ENCODE assay signal across 20 cellular contexts in the genomic region with DNA sequence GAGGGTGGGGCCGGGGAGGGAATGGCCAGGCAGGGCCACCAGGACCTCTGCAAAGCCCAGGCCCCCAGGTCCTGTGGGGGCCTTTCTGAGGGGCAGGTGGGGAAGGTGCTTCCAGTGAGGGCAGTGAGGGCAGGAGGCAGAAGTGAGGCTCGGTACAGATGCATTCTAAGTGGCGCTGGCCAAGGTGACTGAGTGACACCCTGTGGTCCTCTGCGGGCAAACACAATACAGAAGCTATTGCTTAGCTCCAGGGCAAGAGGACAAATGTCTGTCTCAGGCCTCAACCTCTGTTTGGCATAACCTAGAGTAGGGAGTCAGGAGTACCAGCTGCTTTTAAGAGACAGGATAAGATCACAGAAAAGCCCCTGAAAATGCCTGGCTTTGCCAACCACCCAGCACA. TPM values are rescaled to one million over a fixed set of nuclear protein-coding genes. Genes with fewer than 3 reads are reported as not detected.
"Had no signal": no experiment of that assay in that cellular context is flagged by ENCODE, and none has a peak within 500 bp of the region (broad histone marks: within the 10 kb centered on the region; RNA-seq: fewer than 3 reads in every experiment).

No MANE protein-coding gene starts in this region.

- H3K36me3 ChIP-seq: SJCRH30 had no signal

- H3K4me1 ChIP-seq: body of pancreas, SJCRH30 had no signal

- H3K9ac ChIP-seq: SK-N-SH had no signal

- H3K27ac ChIP-seq: body of pancreas, SJCRH30 had no signal

- DNase-seq: activated CD4-positive, alpha-beta T cell treated with anti-CD3 and anti-CD28 coated beads for 4 hours; activated CD4-positive, alpha-beta T cell treated with anti-CD3 and anti-CD28 coated beads, Interleukin-2, amount 50 U/mL, for 4 hours; activated CD8-positive, alpha-beta memory T cell treated with anti-CD3 and anti-CD28 coated beads, Interleukin-2, amount 50 U/mL, for 48 hours; activated CD8-positive, alpha-beta T cell treated with anti-CD3 and anti-CD28 coated beads, Interleukin-2, amount 10 ng/mL, durations not matched to agents 7 days and 5 days; activated T-cell treated with anti-CD3 and anti-CD28 coated beads, Interleukin-2, amount 50 U/mL, for 1 hour; aorta; body of pancreas; Karpas-422; MM.1S; NCI-H1092; NCI-H1417; NCI-H1930; NCI-H345; NCI-H510A; NCI-H526 treated with DMSO at 0.1 percent for 48 hours; NCI-H82; PC-3; SJCRH30; SK-N-SH had no signal

- H3K4me3 ChIP-seq: body of pancreas, SJCRH30 had no signal

- H3K4me2 ChIP-seq: SK-N-SH had no signal

- H3K27me3 ChIP-seq: body of pancreas had no signal

- H3K9me3 ChIP-seq: body of pancreas, SJCRH30, SK-N-SH had no signal

- ATAC-seq: activated CD4-positive, CD25-positive, alpha-beta regulatory T cell treated with anti-CD3 and anti-CD28 coated beads, Interleukin-2, amount 50 U/mL, for 24 hours; activated CD8-positive, alpha-beta T cell treated with anti-CD3 and anti-CD28 coated beads, Interleukin-2, amount 10 ng/mL, durations not matched to agents 7 days and 5 days; body of pancreas; PC-3 had no signal

RNA-seq across cellular contexts. Expression of gene B3GAT1, which starts 31.3 kb away (rescaled TPM):
- total RNA-seq: PC-3, SJCRH30 had no signal
- polyA plus RNA-seq: aorta had no signal

RNA-seq across cellular contexts. Expression of gene GLB1L2, which starts 49.0 kb away (rescaled TPM):
- total RNA-seq: SJCRH30 had no signal
